In the genomic region with DNA sequence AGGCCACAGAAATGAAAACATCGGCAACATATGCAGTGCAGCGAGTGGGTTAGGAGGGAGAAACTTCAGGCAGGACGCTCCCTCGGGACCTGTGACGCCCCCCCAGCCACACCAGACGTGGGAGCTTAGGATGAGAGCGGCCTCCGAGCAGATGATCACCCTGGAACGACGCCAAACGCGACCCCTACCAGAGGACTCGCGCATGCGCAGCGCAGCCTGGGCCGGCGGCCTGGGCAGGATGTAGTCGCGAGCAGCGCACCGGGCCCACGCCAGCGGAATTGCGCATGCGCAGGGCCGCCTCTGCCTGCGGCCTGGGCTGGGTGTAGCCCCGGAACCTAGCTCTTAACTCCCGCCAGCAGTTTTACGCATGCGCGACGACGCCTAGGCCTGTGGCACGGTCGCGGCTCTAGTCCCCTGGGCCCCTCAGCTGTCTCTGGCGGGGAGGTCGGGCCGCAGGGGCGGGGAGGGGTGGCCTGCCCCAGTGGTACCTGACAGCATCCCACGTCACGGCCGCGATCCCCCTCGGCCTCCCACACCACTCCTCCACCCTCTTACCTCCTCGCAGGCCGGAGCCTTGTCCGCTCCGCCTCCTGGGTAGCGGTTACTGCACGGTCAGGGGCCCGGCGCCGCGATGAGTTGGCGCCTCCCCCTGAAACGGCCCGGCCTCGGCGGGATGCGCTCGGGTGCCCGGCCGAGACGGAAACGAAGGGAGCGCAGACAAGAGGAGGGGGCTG, we compare ENCODE assay signal across 1 cellular context.
TF ChIP-seq lines count a peak whose summit lies in the region.

A gene (minus strand): TSS at position 608 of the 734 bp plus-strand sequence. CDS start 11,141 bp downstream, outside the sequence.

TF ChIP-seq in A549, 52 proteins besides CTCF, POLR2A, EP300 and RAD21 (continued from another document):
- TF ChIP-seq, protein P1, sequence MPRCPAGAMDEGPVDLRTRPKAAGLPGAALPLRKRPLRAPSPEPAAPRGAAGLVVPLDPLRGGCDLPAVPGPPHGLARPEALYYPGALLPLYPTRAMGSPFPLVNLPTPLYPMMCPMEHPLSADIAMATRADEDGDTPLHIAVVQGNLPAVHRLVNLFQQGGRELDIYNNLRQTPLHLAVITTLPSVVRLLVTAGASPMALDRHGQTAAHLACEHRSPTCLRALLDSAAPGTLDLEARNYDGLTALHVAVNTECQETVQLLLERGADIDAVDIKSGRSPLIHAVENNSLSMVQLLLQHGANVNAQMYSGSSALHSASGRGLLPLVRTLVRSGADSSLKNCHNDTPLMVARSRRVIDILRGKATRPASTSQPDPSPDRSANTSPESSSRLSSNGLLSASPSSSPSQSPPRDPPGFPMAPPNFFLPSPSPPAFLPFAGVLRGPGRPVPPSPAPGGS (IDR thresholded peaks at IDR 0.05), result 0 out of 3 replicates have a peak, but pooled peaks have one; percentile 51
- TF ChIP-seq, protein P2, sequence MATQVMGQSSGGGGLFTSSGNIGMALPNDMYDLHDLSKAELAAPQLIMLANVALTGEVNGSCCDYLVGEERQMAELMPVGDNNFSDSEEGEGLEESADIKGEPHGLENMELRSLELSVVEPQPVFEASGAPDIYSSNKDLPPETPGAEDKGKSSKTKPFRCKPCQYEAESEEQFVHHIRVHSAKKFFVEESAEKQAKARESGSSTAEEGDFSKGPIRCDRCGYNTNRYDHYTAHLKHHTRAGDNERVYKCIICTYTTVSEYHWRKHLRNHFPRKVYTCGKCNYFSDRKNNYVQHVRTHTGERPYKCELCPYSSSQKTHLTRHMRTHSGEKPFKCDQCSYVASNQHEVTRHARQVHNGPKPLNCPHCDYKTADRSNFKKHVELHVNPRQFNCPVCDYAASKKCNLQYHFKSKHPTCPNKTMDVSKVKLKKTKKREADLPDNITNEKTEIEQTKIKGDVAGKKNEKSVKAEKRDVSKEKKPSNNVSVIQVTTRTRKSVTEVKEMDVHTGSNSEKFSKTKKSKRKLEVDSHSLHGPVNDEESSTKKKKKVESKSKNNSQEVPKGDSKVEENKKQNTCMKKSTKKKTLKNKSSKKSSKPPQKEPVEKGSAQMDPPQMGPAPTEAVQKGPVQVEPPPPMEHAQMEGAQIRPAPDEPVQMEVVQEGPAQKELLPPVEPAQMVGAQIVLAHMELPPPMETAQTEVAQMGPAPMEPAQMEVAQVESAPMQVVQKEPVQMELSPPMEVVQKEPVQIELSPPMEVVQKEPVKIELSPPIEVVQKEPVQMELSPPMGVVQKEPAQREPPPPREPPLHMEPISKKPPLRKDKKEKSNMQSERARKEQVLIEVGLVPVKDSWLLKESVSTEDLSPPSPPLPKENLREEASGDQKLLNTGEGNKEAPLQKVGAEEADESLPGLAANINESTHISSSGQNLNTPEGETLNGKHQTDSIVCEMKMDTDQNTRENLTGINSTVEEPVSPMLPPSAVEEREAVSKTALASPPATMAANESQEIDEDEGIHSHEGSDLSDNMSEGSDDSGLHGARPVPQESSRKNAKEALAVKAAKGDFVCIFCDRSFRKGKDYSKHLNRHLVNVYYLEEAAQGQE (IDR thresholded peaks at IDR 0.05), result no peak
- TF ChIP-seq ZC3H11A (IDR thresholded peaks at IDR 0.05) (no peak), SMC3 (IDR thresholded peaks at IDR 0.05) (no peak)
